ENCODE assay signal across 20 cellular contexts in the genomic region with DNA sequence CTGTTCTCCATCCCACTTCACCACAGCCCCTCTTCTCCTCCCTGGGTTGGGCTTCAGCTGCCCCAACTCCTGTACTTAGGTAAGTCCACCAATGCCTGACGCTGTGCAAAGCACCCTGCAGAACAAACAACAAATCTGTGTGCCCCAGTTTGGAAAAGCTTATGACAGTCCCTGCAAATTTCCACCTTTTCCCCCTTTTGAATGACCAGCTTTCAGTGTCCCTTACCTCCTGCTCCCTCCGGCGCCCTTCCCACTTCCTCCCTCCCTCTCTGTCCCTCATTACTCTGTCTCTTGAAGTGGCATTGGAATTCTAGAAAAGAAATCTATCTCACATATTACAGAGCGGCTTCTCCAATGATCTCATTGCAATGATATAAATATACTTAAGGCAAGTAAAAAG.
DNase-seq lines count a peak whose midpoint lies in the region; ATAC-seq and TF ChIP-seq lines count a peak whose summit lies in the region.
"Had no signal": no experiment of that assay in that cellular context is flagged by ENCODE, and none has a peak within 500 bp of the region (broad histone marks: within the 10 kb centered on the region; RNA-seq: fewer than 3 reads in every experiment).

No MANE protein-coding gene starts in this region.

- no peak overlapping the region for H3K27ac Mint-ChIP-seq in glutamatergic neuron (ENCODE audit: unreplicated experiment)
- H3K27ac Mint-ChIP-seq: B cell; CD4-positive, CD25-positive, alpha-beta regulatory T cell; CD8-positive, alpha-beta T cell; GM23338 had no signal

- H3K4me3 Mint-ChIP-seq in glutamatergic neuron (ENCODE audit: unreplicated experiment) = peak overlapping the region; percentile 19
- H3K4me3 Mint-ChIP-seq: B cell; CD4-positive, CD25-positive, alpha-beta regulatory T cell; CD8-positive, alpha-beta T cell; GM23338 had no signal

- peaks cover 26% of the 10 kb centered on the region for H3K36me3 Mint-ChIP-seq in glutamatergic neuron (ENCODE audit: unreplicated experiment)
- H3K36me3 Mint-ChIP-seq: CD4-positive, CD25-positive, alpha-beta regulatory T cell; CD8-positive, alpha-beta T cell had no signal

- peaks cover 17% of the 10 kb centered on the region for H3K9me3 Mint-ChIP-seq in glutamatergic neuron (ENCODE audit: unreplicated experiment)

- H3K4me1 Mint-ChIP-seq in glutamatergic neuron (ENCODE audit: low read depth, unreplicated experiment) = peaks cover 15% of the 10 kb centered on the region
- H3K4me1 Mint-ChIP-seq: B cell; CD4-positive, CD25-positive, alpha-beta regulatory T cell had no signal

- H3K36me3 ChIP-seq in right atrium auricular region = no peaks in the 10 kb centered on the region
- H3K36me3 ChIP-seq in osteoblast (ENCODE audit: insufficient read depth, low read length) = no peaks in the 10 kb centered on the region
- H3K36me3 ChIP-seq: BLaER1 had no signal

- peaks cover 4 to 24% of the 10 kb centered on the region in 2 donors for H3K9me3 ChIP-seq in right atrium auricular region
- H3K9me3 ChIP-seq in osteoblast (ENCODE audit: low read depth, low read length) = no peaks in the 10 kb centered on the region

- no peak for ATAC-seq in left cardiac atrium
- ATAC-seq: CD8-positive, alpha-beta T cell; GM12878; GM23338 had no signal

- no peak overlapping the region for H2AFZ ChIP-seq in osteoblast (ENCODE audit: low read length)
- H2AFZ ChIP-seq: GM23338 had no signal

- intact Hi-C loops in left cardiac atrium (cut with DNase I) = no loop called here

- H3K27ac ChIP-seq in right atrium auricular region (no peak overlapping the region), osteoblast (ENCODE audit: low read depth, low read length) (no peak overlapping the region)
- H3K27ac ChIP-seq: 22Rv1, BLaER1, C4-2B had no signal

- peaks cover 4% of the 10 kb centered on the region for H3K27me3 Mint-ChIP-seq in glutamatergic neuron (ENCODE audit: unreplicated experiment)

- no peaks in the 10 kb centered on the region for H4K20me1 ChIP-seq in osteoblast (ENCODE audit: insufficient read depth, low read length)
- H4K20me1 ChIP-seq: BLaER1 had no signal

- no peak for TF ChIP-seq CTCF in right atrium auricular region (IDR thresholded peaks at IDR 0.05)
- no peak for TF ChIP-seq CTCF in glutamatergic neuron (IDR thresholded peaks at IDR 0.05; ENCODE audit: partially characterized antibody, unreplicated experiment)
- no peak for TF ChIP-seq CTCF in osteoblast (IDR thresholded peaks at IDR 0.05; ENCODE audit: extremely low read depth, low read depth, low read length)

- H3K4me3 ChIP-seq in right atrium auricular region = no peak overlapping the region
- H3K4me3 ChIP-seq in osteoblast (ENCODE audit: insufficient read depth, low read length) = no peak overlapping the region
- H3K4me3 ChIP-seq: BLaER1, GM12878, GM23338 had no signal

- no peak overlapping the region for H3K4me2 ChIP-seq in osteoblast (ENCODE audit: insufficient read depth, low read length)
- H3K4me2 ChIP-seq: GM23338 had no signal

- DNase-seq in right atrium auricular region (ENCODE audit: low spot score) (peak; percentile 28), left cardiac atrium (no peak), glutamatergic neuron (no peak), osteoblast (ENCODE audit: insufficient read length, low spot score, missing footprints) (peak; percentile 84), globus pallidus (ENCODE audit: low spot score) (no peak), HuH-7 (ENCODE audit: low spot score) (no peak)
- DNase-seq: Caco-2; CD4-positive, CD25-positive, alpha-beta regulatory T cell; CD8-positive, alpha-beta T cell; DMS153; EL; GDM1; H7; HCEC 1CT had no signal

- H3K79me2 ChIP-seq in osteoblast (ENCODE audit: insufficient read depth, low read length) = no peaks in the 10 kb centered on the region

- H3K27me3 ChIP-seq in right atrium auricular region = no peaks in the 10 kb centered on the region
- no peaks in the 10 kb centered on the region for H3K27me3 ChIP-seq in osteoblast (ENCODE audit: insufficient read depth, low read length)
- H3K27me3 ChIP-seq: BLaER1 had no signal

- H3K4me1 ChIP-seq in right atrium auricular region = no peaks in the 10 kb centered on the region
- H3K4me1 ChIP-seq in osteoblast (ENCODE audit: insufficient read depth, low read length) = no peaks in the 10 kb centered on the region
- H3K4me1 ChIP-seq: Caco-2 had no signal

Comparison
In these comparisons a context has a peak if more than half of its experiments do, and no peak if none do; other contexts are left out.
1. DNase-seq: peak in right atrium auricular region (single experiment) and osteoblast (single experiment); none in left cardiac atrium (single experiment), glutamatergic neuron (single experiment), globus pallidus (single experiment) and HuH-7 (single experiment).